8 cellular contexts compared by ENCODE assay signal in the genomic region with DNA sequence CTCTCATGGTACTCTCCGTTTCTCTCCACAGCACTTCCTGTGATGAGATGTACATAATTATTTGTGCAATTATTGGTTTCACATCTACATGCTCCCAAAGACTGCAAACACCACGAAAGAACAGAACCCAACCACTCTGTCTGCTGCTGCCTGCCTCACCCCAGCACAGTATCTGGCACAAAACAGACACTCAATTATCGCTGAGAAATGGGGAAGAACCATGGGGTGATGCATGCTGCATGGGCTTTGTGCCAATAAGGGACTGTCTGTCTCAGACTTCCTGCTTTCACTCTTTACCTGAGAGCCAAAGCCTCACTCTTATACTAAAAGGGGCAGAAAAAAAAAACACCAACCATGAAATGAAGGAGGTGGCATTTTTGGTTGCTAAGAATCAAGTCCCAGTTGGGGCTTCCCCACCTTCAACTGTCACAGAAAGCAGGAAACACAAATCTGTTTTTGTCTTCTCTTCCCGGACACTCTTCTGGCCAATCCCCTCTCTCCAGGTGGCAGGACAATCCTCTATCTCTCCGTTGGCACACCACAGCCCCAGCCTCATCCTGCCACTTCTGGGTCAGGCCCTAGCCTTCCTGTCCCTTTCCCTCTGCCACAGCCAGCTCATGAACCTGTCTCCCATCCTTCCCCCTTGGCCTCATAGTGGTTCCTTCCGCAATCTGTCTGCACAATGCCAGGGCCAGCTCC.
DNase-seq lines count a peak whose midpoint lies in the region; ATAC-seq and TF ChIP-seq lines count a peak whose summit lies in the region.
"Had no signal": no experiment of that assay in that cellular context is flagged by ENCODE, and none has a peak within 500 bp of the region (broad histone marks: within the 10 kb centered on the region; RNA-seq: fewer than 3 reads in every experiment).

No MANE protein-coding gene starts in this region.

- ATAC-seq in GM19351 (IDR thresholded peaks at IDR 0.05; ENCODE audit: unreplicated experiment): peak; percentile 78
- peak; percentile 74 for ATAC-seq in HG03139 (IDR thresholded peaks at IDR 0.05; ENCODE audit: unreplicated experiment)
- peak; percentile 61 to 67 (median 64) for ATAC-seq in T-cell (replicated peaks in 1 of 4)
- no peak for ATAC-seq in gastrocnemius medialis

- TF ChIP-seq POLR2A in adrenal gland (IDR thresholded peaks at IDR 0.05) (no peak), gastrocnemius medialis (IDR thresholded peaks at IDR 0.05) (no peak)

- H3K4me1 Mint-ChIP-seq in T-cell: peaks cover 48 to 74% (median 55%) of the 10 kb centered on the region in 3 donors

- H3K9me3 ChIP-seq in adrenal gland (replicated peaks in 1 of 3) (no peaks in the 10 kb centered on the region), gastrocnemius medialis (no peaks in the 10 kb centered on the region)

- H3K4me3 ChIP-seq in adrenal gland (no peak overlapping the region), gastrocnemius medialis (no peak overlapping the region)

- H3K36me3 Mint-ChIP-seq in T-cell: no peaks in the 10 kb centered on the region
- H3K36me3 Mint-ChIP-seq: brain had no signal

- H3K27ac ChIP-seq in adrenal gland (peak overlapping the region in 4 of 5 donors; percentile 25 to 72 (median 50)), gastrocnemius medialis (peak overlapping the region; percentile 41 to 66 (median 58))

- peaks cover 0 to 5% (median 0%) of the 10 kb centered on the region in 3 donors for H3K9me3 Mint-ChIP-seq in T-cell

- CTCF ChIA-PET in T-cell (lab: Charles Lee): interaction anchor here in 1 of 2 donors (0.7 to 2.1 kb wide), 4 partner anchors 80 to 292 kb away, joined by 3 to 15 read pairs (median 8); no protein-coding TSS in a partner anchor

- in situ Hi-C loops in gastrocnemius medialis (cut with MboI; ENCODE audit: low sequenced_read_pairs in 4 of 4): no loop called here

- DNase-seq in T-cell (peak; percentile 56 to 85 (median 73)), adrenal gland (peak in 3 of 7 donors; percentile 47 to 53 (median 51)), gastrocnemius medialis (no peak), middle frontal gyrus (ENCODE audit: extremely low spot score, low spot score) (no peak), NCI-H1092 treated with DMSO at 0.1 percent for 48 hours (lab: John Stamatoyannopoulos, UW) (no peak)

- peak overlapping the region; percentile 95 to 96 for H3K27ac Mint-ChIP-seq in T-cell

- no peaks in the 10 kb centered on the region for H3K27me3 ChIP-seq in adrenal gland
- no peaks in the 10 kb centered on the region for H3K27me3 ChIP-seq in gastrocnemius medialis

- peaks cover 20 to 90% of the 10 kb centered on the region in 2 donors for H3K4me1 ChIP-seq in adrenal gland (replicated peaks in 1 of 2)
- H3K4me1 ChIP-seq in gastrocnemius medialis: peaks cover 57 to 59% of the 10 kb centered on the region in 2 donors

- H3K27me3 Mint-ChIP-seq in T-cell: no peaks in the 10 kb centered on the region

- H3K36me3 ChIP-seq in adrenal gland (replicated peaks in 1 of 2) (no peaks in the 10 kb centered on the region), gastrocnemius medialis (no peaks in the 10 kb centered on the region)

- POLR2A ChIA-PET in T-cell (lab: Charles Lee): interaction anchor here (0.6 to 1.2 kb wide), 6 partner anchors 42 to 145 kb away, joined by 3 to 5 read pairs (median 3); no protein-coding TSS in a partner anchor

- WGBS in adrenal gland, 4 donors: 43 to 53% (median 52%) methylated on average over 6 of the region's 6 CpGs

- intact Hi-C loops in adrenal gland (cut with DNase I): no loop called here
- intact Hi-C loops in gastrocnemius medialis (cut with DNase I; ENCODE audit: low total_unique reads): no loop called here

- peak overlapping the region; percentile 69 to 78 (median 76) for H3K4me3 Mint-ChIP-seq in T-cell
- H3K4me3 Mint-ChIP-seq: brain had no signal

- TF ChIP-seq CTCF in adrenal gland (IDR thresholded peaks at IDR 0.05) (no peak), gastrocnemius medialis (IDR thresholded peaks at IDR 0.05 in 4 of 5, conservative IDR thresholded peaks at IDR 0.05 in 1 of 5) (no peak)

Comparison
In these comparisons a context has a peak if more than half of its experiments do, and no peak if none do; other contexts are left out.
1. ATAC-seq: peak in GM19351 (single experiment), HG03139 (single experiment) and T-cell (4 of 4); none in gastrocnemius medialis (0 of 2).
2. DNase-seq: peak in T-cell (34 of 34); none in gastrocnemius medialis (0 of 2), middle frontal gyrus (single experiment) and NCI-H1092 treated with DMSO at 0.1 percent for 48 hours (single experiment).